Comparison of ENCODE assay signal across 9 cellular contexts in the genomic region with DNA sequence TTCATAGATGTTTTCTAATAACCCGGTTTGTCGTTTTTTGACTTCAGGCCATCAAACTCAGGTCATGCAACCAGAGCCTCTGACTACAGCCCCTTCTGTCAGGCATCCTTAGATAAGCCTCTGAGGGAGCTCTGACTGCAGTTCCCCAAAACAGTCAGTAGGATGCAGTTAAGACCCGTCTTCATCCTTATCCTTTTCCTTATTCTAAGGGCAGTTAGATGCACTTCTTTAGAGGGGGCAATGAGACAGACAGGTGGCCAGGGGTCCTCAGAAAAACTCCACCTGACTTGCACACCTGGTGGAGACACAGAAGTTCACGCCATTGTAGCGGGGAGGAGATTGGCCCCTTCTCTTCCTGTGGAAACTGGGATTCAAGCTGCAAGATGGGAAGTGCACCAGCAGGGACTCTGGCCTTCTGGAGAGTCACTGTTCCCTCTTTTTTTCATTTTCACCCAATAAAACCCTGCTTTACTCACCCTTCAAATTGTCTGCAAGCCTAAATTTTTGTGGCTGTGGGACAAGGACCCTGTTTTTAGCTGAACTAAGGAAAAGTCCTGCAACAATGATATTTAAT.
DNase-seq lines count a peak whose midpoint lies in the region; TF ChIP-seq lines count a peak whose summit lies in the region.
"Had no signal": no experiment of that assay in that cellular context is flagged by ENCODE, and none has a peak within 500 bp of the region (broad histone marks: within the 10 kb centered on the region; RNA-seq: fewer than 3 reads in every experiment).

No MANE protein-coding gene starts in this region.

- no peak overlapping the region for H2AFZ ChIP-seq in H9 (ENCODE audit: low read length)

- no peak overlapping the region for H2AK5ac ChIP-seq in H9 (ENCODE audit: insufficient read length, low read length)

- POLR2A ChIA-PET in activated CD4-positive, alpha-beta memory T cell treated with anti-CD3 and anti-CD28 coated beads, Interleukin-2, amount 10 ng/mL, durations not matched to agents 7 days and 5 days (lab: Charles Lee), result no interaction called here

- H3K23me2 ChIP-seq in H9 (ENCODE audit: insufficient read length, low read depth, low read length, poor library complexity, severe bottlenecking), result no peaks in the 10 kb centered on the region

- CTCF ChIA-PET in activated CD4-positive, alpha-beta memory T cell treated with anti-CD3 and anti-CD28 coated beads, Interleukin-2, amount 10 ng/mL, durations not matched to agents 7 days and 5 days (lab: Charles Lee), result no interaction called here

- H4K91ac ChIP-seq in H9 (ENCODE audit: insufficient read length, low read depth, low read length), result no peak overlapping the region

- no peak overlapping the region for H3K14ac ChIP-seq in H9 (ENCODE audit: insufficient read depth, low read length)

- H3K4me3 ChIP-seq in AG10803 (ENCODE audit: low read length), result no peak overlapping the region
- H3K4me3 ChIP-seq: heart left ventricle had no signal

- peaks cover 5 to 7% of the 10 kb centered on the region in 2 experiments; a peak in 3 of 5 replicates for H3K9me3 Mint-ChIP-seq in H9
- H3K9me3 Mint-ChIP-seq in activated CD4-positive, alpha-beta memory T cell treated with anti-CD3 and anti-CD28 coated beads, Interleukin-2, amount 10 ng/mL, durations not matched to agents 7 days and 5 days, result peaks cover 5% of the 10 kb centered on the region

- no peak overlapping the region for H2BK12ac ChIP-seq in H9 (ENCODE audit: insufficient read length, low read depth, low read length)

- H3K79me2 ChIP-seq in H9 (ENCODE audit: insufficient read depth, low read length), result no peaks in the 10 kb centered on the region

- H3K27me3 ChIP-seq in H9 (ENCODE audit: insufficient read depth, low read length), result no peaks in the 10 kb centered on the region
- H3K27me3 ChIP-seq: heart left ventricle had no signal

- H3K36me3 Mint-ChIP-seq in H9 (ENCODE audit: insufficient read depth in 1 of 3, low read depth in 3 of 3), result peaks cover 6 to 38% (median 6%) of the 10 kb centered on the region in 3 experiments; a peak in 6 of 7 replicates
- H3K36me3 Mint-ChIP-seq in activated CD4-positive, alpha-beta memory T cell treated with anti-CD3 and anti-CD28 coated beads, Interleukin-2, amount 10 ng/mL, durations not matched to agents 7 days and 5 days (ENCODE audit: low read depth), result no peaks in the 10 kb centered on the region

- TF ChIP-seq CTCF in AG10803 (conservative IDR thresholded peaks at IDR 0.05; ENCODE audit: low read length) (peak; percentile 44), H9 (conservative IDR thresholded peaks at IDR 0.05) (peak; percentile 76), GM20000 (IDR thresholded peaks at IDR 0.05; ENCODE audit: extremely low read depth, missing control alignments) (no peak)

- H3K27ac ChIP-seq in H9 (ENCODE audit: insufficient read length, low read depth, low read length), result no peak overlapping the region
- H3K27ac ChIP-seq: heart left ventricle had no signal

- H2BK20ac ChIP-seq in H9 (ENCODE audit: low read depth, low read length, poor library complexity, severe bottlenecking), result no peak overlapping the region

- H3K4ac ChIP-seq in H9 (ENCODE audit: low read depth, low read length), result no peak overlapping the region

- no peak overlapping the region for H3K4me3 Mint-ChIP-seq in H9
- no peak overlapping the region for H3K4me3 Mint-ChIP-seq in activated CD4-positive, alpha-beta memory T cell treated with anti-CD3 and anti-CD28 coated beads, Interleukin-2, amount 10 ng/mL, durations not matched to agents 7 days and 5 days

- H4K8ac ChIP-seq in H9 (replicated peaks; ENCODE audit: insufficient read length, low read depth, low read length), result no peak overlapping the region

- no peak overlapping the region for H3T11ph ChIP-seq in H9 (ENCODE audit: low read length)

- DNase-seq in AG10803 (ENCODE audit: low read depth) (peak; percentile 4), H9 (peak; percentile 79), RPMI7951 (ENCODE audit: low read depth) (peak; percentile 2), glomerular visceral epithelial cell (ENCODE audit: extremely low spot score) (peak; percentile 9), NCI-H2029 (lab: John Stamatoyannopoulos, UW) (no peak), mesenteric fat pad (ENCODE audit: low spot score) (no peak), GM20000 (ENCODE audit: low spot score) (no peak)
- no peak for DNase-seq in activated CD4-positive, alpha-beta memory T cell treated with anti-CD3 and anti-CD28 coated beads, Interleukin-2, amount 10 ng/mL, durations not matched to agents 7 days and 5 days
- DNase-seq: heart left ventricle had no signal

- H3K56ac ChIP-seq in H9 (ENCODE audit: insufficient read length, low read depth, low read length), result no peak overlapping the region

- H2BK15ac ChIP-seq in H9 (ENCODE audit: low read depth, low read length), result no peak overlapping the region

- no peak overlapping the region for H2BK5ac ChIP-seq in H9 (ENCODE audit: insufficient read length, low read length)

- peaks cover 6 to 46% of the 10 kb centered on the region in 2 experiments for H3K4me1 Mint-ChIP-seq in H9
- no peaks in the 10 kb centered on the region for H3K4me1 Mint-ChIP-seq in activated CD4-positive, alpha-beta memory T cell treated with anti-CD3 and anti-CD28 coated beads, Interleukin-2, amount 10 ng/mL, durations not matched to agents 7 days and 5 days

- H3K9ac ChIP-seq in H9 (ENCODE audit: extremely low read depth, insufficient read length, low read length), result no peak overlapping the region

- H3K4me1 ChIP-seq in H9 (ENCODE audit: insufficient read depth, low read length), result peaks cover 4% of the 10 kb centered on the region; the same call in 1 of the 2 replicates
- H3K4me1 ChIP-seq: heart left ventricle had no signal

- H3K79me1 ChIP-seq in H9 (ENCODE audit: insufficient read depth, low read depth, low read length, poor library complexity, severe bottlenecking), result no peaks in the 10 kb centered on the region

- no peak overlapping the region for H3K18ac ChIP-seq in H9 (ENCODE audit: insufficient read length, low read depth, low read length)

- no peak overlapping the region for H4K5ac ChIP-seq in H9 (ENCODE audit: insufficient read length, low read depth, low read length)

- H4K20me1 ChIP-seq in H9 (ENCODE audit: control insufficient read depth, insufficient read depth, insufficient read length), result no peaks in the 10 kb centered on the region

- H3K4me2 ChIP-seq in H9 (ENCODE audit: insufficient read depth, insufficient read length, low read length), result no peak overlapping the region

- no peak overlapping the region for H3K27ac Mint-ChIP-seq in H9
- H3K27ac Mint-ChIP-seq in activated CD4-positive, alpha-beta memory T cell treated with anti-CD3 and anti-CD28 coated beads, Interleukin-2, amount 10 ng/mL, durations not matched to agents 7 days and 5 days, result no peak overlapping the region

- no peak overlapping the region for H2BK120ac ChIP-seq in H9 (ENCODE audit: low read depth, low read length, poor library complexity, severe bottlenecking)

- no peaks in the 10 kb centered on the region for H3K9me3 ChIP-seq in H9 (ENCODE audit: control insufficient read depth, low read depth, low read length)

- H3K23ac ChIP-seq in H9 (ENCODE audit: insufficient read length, low read depth, low read length), result no peak overlapping the region

- WGBS in H9 (ENCODE audit: extremely low coverage, insufficient read length, low lambda C conversion rate), result no CpG with 5 or more reads among the region's 5 CpGs

- H3K27me3 Mint-ChIP-seq in H9 (ENCODE audit: low read depth), result no peaks in the 10 kb centered on the region
- no peaks in the 10 kb centered on the region for H3K27me3 Mint-ChIP-seq in activated CD4-positive, alpha-beta memory T cell treated with anti-CD3 and anti-CD28 coated beads, Interleukin-2, amount 10 ng/mL, durations not matched to agents 7 days and 5 days

Comparison
In these comparisons a context has a peak if more than half of its experiments do, and no peak if none do; other contexts are left out.
1. DNase-seq: peak in AG10803 (single experiment), H9 (single experiment), RPMI7951 (single experiment) and glomerular visceral epithelial cell (single experiment); none in NCI-H2029 (single experiment), activated CD4-positive, alpha-beta memory T cell treated with anti-CD3 and anti-CD28 coated beads, Interleukin-2, amount 10 ng/mL, durations not matched to agents 7 days and 5 days (single experiment), mesenteric fat pad (single experiment) and GM20000 (single experiment).